ENCODE assay signal across 8 cellular contexts in the genomic region with DNA sequence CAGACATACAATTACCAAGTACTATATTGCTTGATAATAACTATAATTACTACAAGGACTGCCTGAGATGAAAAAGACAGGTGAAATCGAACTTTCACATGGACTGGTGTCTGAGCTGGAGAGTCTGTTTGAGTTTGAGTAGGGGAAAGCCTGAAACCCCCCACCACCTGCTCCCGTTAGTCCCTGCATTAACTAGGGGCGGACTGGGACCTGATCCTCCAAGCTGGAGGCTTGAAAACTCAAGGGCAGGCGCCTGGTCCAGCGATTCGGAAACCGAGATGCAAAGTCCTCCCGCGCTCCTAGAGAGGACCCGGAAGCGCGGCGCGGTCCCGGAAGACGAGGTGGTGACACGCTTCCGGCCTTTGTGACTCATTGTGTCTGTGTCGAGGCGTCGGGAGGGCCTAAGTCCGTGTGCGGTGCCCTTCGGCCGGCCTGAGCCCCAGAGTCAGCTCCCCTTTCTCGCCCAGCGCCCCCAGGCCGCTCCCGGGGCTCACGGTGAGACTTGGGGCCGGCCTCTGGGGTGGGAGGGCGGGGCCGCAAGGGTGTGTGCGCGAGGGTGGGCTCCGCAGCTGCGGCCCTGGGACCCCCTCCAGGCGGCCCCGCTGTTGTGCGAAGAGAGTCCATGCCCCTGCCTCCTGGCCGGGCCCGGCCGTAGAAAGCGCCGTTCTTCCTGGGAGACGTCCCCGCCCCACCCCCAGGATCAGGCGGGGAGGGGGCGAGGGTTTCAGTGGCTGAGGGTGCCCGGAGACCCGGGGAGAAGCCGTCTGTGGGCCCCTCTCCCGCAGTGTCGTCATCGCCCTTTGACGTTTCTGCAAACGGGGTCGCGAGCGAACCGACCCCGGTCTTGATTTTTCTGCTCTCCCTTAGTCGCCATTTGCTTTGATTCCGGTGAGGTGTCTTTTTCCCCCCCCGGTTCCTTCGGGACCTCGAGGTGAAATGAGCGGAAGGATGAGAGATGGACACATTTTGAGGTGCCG. TPM values are rescaled to one million over a fixed set of nuclear protein-coding genes. Genes with fewer than 3 reads are reported as not detected.
DNase-seq lines count a peak whose midpoint lies in the region; ATAC-seq and TF ChIP-seq lines count a peak whose summit lies in the region.

TSS of gene ZKSCAN1 (plus strand) at position 365 of the 977 bp plus-strand sequence. CDS start 7,911 bp downstream, outside the sequence.

- H3K36me3 Mint-ChIP-seq in activated naive CD8-positive, alpha-beta T cell, result peaks cover 3% of the 10 kb centered on the region
- H3K36me3 Mint-ChIP-seq in glutamatergic neuron (ENCODE audit: unreplicated experiment), result no peaks in the 10 kb centered on the region

- WGBS in testis, 2 donors, result 1 to 4% methylated on average over 25 to 68 of the region's 69 CpGs

- H3K27me3 ChIP-seq in osteoblast (ENCODE audit: insufficient read depth, low read length), result peaks cover 8% of the 10 kb centered on the region
- no peaks in the 10 kb centered on the region for H3K27me3 ChIP-seq in testis

- DNase-seq in GM10248 (ENCODE audit: extremely low spot score), result peak; percentile 97
- peak; percentile 93 for DNase-seq in NCI-H1092 (lab: John Stamatoyannopoulos, UW)
- DNase-seq in SKM-1 treated with dmso at 0.1 percent for 144 hours (lab: John Stamatoyannopoulos, UW; ENCODE audit: unreplicated experiment), result peak; percentile 92
- peak; percentile 86 for DNase-seq in glutamatergic neuron
- peak; percentile 98 for DNase-seq in osteoblast (ENCODE audit: insufficient read length, low spot score, missing footprints)
- peak; percentile 94 for DNase-seq in testis

- CTCF ChIA-PET in GM10248 (lab: Yijun Ruan, JAX), result interaction anchor here (0.6 to 1.8 kb wide), 10 partner anchors 7 to 102 kb away, joined by 3 to 4 read pairs (median 4); partner anchors contain the start of genes AP4M1, MCM7 and TRIM4

- H3K4me3 ChIP-seq in osteoblast (ENCODE audit: insufficient read depth, low read length) (peak within 1 kb of the TSS; percentile 84), testis (peak within 1 kb of the TSS; percentile 97)

- H3K4me2 ChIP-seq in osteoblast (ENCODE audit: insufficient read depth, low read length), result peak within 1 kb of the TSS; percentile 84

- no peak for TF ChIP-seq CTCF in GM10248 (IDR thresholded peaks at IDR 0.05; ENCODE audit: control extremely low read depth, extremely low read depth, low read depth, missing control alignments)
- TF ChIP-seq CTCF in glutamatergic neuron (IDR thresholded peaks at IDR 0.05; ENCODE audit: partially characterized antibody, unreplicated experiment), result no peak
- TF ChIP-seq CTCF in osteoblast (IDR thresholded peaks at IDR 0.05; ENCODE audit: extremely low read depth, low read depth, low read length), result no peak
- no peak for TF ChIP-seq CTCF in testis (IDR thresholded peaks at IDR 0.05)

- H3K4me1 ChIP-seq in osteoblast (ENCODE audit: insufficient read depth, low read length) (peaks cover 18% of the 10 kb centered on the region), testis (peaks cover 33% of the 10 kb centered on the region)

- H3K79me2 ChIP-seq in osteoblast (ENCODE audit: insufficient read depth, low read length), result peaks cover 53% of the 10 kb centered on the region

- POLR2A ChIA-PET in GM10248 (lab: Yijun Ruan, JAX), result interaction anchor here (0.6 to 1.4 kb wide), 3 partner anchors 29 to 511 kb away, joined by 3 to 4 read pairs (median 3); partner anchors contain the start of genes TRIM4 and ZKSCAN5

- peak within 1 kb of the TSS; percentile 96 for H2AFZ ChIP-seq in osteoblast (ENCODE audit: low read length)

- no peaks in the 10 kb centered on the region for H3K9me3 Mint-ChIP-seq in activated naive CD8-positive, alpha-beta T cell (ENCODE audit: low read depth)
- H3K9me3 Mint-ChIP-seq in glutamatergic neuron (ENCODE audit: unreplicated experiment), result peaks cover 1% of the 10 kb centered on the region

- peak within 1 kb of the TSS; percentile 98 for H3K4me3 Mint-ChIP-seq in activated naive CD8-positive, alpha-beta T cell
- H3K4me3 Mint-ChIP-seq in glutamatergic neuron (ENCODE audit: unreplicated experiment), result peak within 1 kb of the TSS; percentile 94

- H3K9me3 ChIP-seq in osteoblast (ENCODE audit: low read depth, low read length) (no peaks in the 10 kb centered on the region), testis (no peaks in the 10 kb centered on the region)

- H3K36me3 ChIP-seq in osteoblast (ENCODE audit: insufficient read depth, low read length) (peaks cover 10% of the 10 kb centered on the region), testis (ENCODE audit: low read depth, missing control alignments) (no peaks in the 10 kb centered on the region)

- H4K20me1 ChIP-seq in osteoblast (ENCODE audit: insufficient read depth, low read length), result peaks cover 21% of the 10 kb centered on the region

- peak; percentile 74 for TF ChIP-seq POLR2A in testis (IDR thresholded peaks at IDR 0.05)

- H3K27ac ChIP-seq in osteoblast (ENCODE audit: low read depth, low read length), result peak within 1 kb of the TSS; percentile 91
- peak within 1 kb of the TSS; percentile 98 for H3K27ac ChIP-seq in testis

- H3K27me3 Mint-ChIP-seq in activated naive CD8-positive, alpha-beta T cell, result no peaks in the 10 kb centered on the region
- H3K27me3 Mint-ChIP-seq in glutamatergic neuron (ENCODE audit: unreplicated experiment), result no peaks in the 10 kb centered on the region

- peaks cover 51% of the 10 kb centered on the region for H3K4me1 Mint-ChIP-seq in activated naive CD8-positive, alpha-beta T cell (ENCODE audit: low read depth)
- H3K4me1 Mint-ChIP-seq in glutamatergic neuron (ENCODE audit: low read depth, unreplicated experiment), result peaks cover 10% of the 10 kb centered on the region

- peak within 1 kb of the TSS; percentile 92 for H3K27ac Mint-ChIP-seq in activated naive CD8-positive, alpha-beta T cell
- H3K27ac Mint-ChIP-seq in glutamatergic neuron (ENCODE audit: unreplicated experiment), result peak within 1 kb of the TSS; percentile 94

- intact Hi-C loops in testis (cut with DNase I; ENCODE audit: low total_unique reads), result no loop called here

- peak; percentile 94 for ATAC-seq in HG02588 (IDR thresholded peaks at IDR 0.05; ENCODE audit: unreplicated experiment)

RNA-seq across cellular contexts. Expression of gene ZKSCAN1, which starts in this region (rescaled TPM):
- total RNA-seq in glutamatergic neuron (ENCODE audit: unreplicated experiment), result 127 TPM
- total RNA-seq in osteoblast, result 46.0 and 46.3 TPM in 2 replicates
- total RNA-seq in testis, result 10 to 100 TPM; 65.3 to 71.3 TPM
- polyA plus RNA-seq in testis (ENCODE audit: insufficient read depth, low read depth, low replicate concordance), result 30.7 TPM

Comparison
In these comparisons a context has a peak if more than half of its experiments do, and no peak if none do; other contexts are left out.
1. Peak in every context shown above with its lines: DNase-seq, ATAC-seq, H3K4me3 ChIP-seq and H3K27ac ChIP-seq.